In genomic region chr4:83646538-83646937, GRCh38 we compare ENCODE assay signal across 33 cellular contexts.
"Had no signal": no experiment of that assay in that cellular context is flagged by ENCODE, and none has a peak within 500 bp of the region (broad histone marks: within the 10 kb centered on the region; RNA-seq: fewer than 3 reads in every experiment).

No MANE protein-coding gene starts in this region.

- FAIRE-seq: pancreas had no signal

- H3K27me3 ChIP-seq: adrenal gland, ascending aorta, cardiac muscle cell, heart right ventricle, pancreas had no signal

- H3K27ac ChIP-seq: adrenal gland, ascending aorta, cardiac muscle cell, coronary artery, dorsolateral prefrontal cortex, heart right ventricle, left lung, lower lobe of right lung, pancreas, prostate gland, skin epidermis, suprapubic skin, tibial artery, upper lobe of right lung, VCaP had no signal

- ATAC-seq: heart right ventricle; left lung; lower lobe of right lung; naive thymus-derived CD8-positive, alpha-beta T cell; pancreas; sciatic nerve; stimulated activated effector memory CD8-positive, alpha-beta T cell treated with anti-CD3 and anti-CD28 coated beads, Interleukin-12 subunit alpha, Interleukin-12 subunit beta, amount 100 ng/mL, for 72 hours; stimulated activated naive CD8-positive, alpha-beta T cell treated with anti-CD3 and anti-CD28 coated beads, Interleukin-15, amount 100 ng/mL, for 72 hours; upper lobe of right lung had no signal

- H3K4me1 ChIP-seq: adrenal gland, left lung, lower lobe of right lung, pancreas, prostate gland, tibial artery, upper lobe of right lung had no signal

- H3K4me3 ChIP-seq: adrenal gland, ascending aorta, cardiac muscle cell, coronary artery, dorsolateral prefrontal cortex, heart right ventricle, left lung, lower lobe of right lung, pancreas, prostate gland, skin epidermis, suprapubic skin, tibial artery, upper lobe of right lung had no signal

- H3K36me3 ChIP-seq: adrenal gland, ascending aorta, cardiac muscle cell, heart right ventricle, left lung, lower lobe of right lung, pancreas, prostate gland, suprapubic skin, tibial artery, upper lobe of right lung had no signal

- H3K9me3 ChIP-seq: adrenal gland, ascending aorta, heart right ventricle, left lung, lower lobe of right lung, pancreas, prostate gland, suprapubic skin, tibial artery, upper lobe of right lung had no signal

- DNase-seq: activated CD4-positive, alpha-beta T cell treated with anti-CD3 and anti-CD28 coated beads for 4 hours; activated CD4-positive, alpha-beta T cell treated with anti-CD3 and anti-CD28 coated beads, Interleukin-2, amount 50 U/mL, for 48 hours; activated CD8-positive, alpha-beta memory T cell treated with anti-CD3 and anti-CD28 coated beads for 24 hours; activated effector memory CD4-positive, alpha-beta T cell treated with Interleukin-2 at 50 U/mL for 16 hours; activated naive CD4-positive, alpha-beta T cell treated with Interleukin-2 at 50 U/mL for 16 hours; activated naive CD8-positive, alpha-beta T cell treated with anti-CD3 and anti-CD28 coated beads for 36 hours; adrenal gland; dorsolateral prefrontal cortex; effector memory CD4-positive, alpha-beta T cell; erythroblast; foreskin fibroblast; heart right ventricle; left lung; lower lobe of right lung; mesenchymal stem cell; naive thymus-derived CD8-positive, alpha-beta T cell; nucleus accumbens; pancreas; retina; stimulated activated CD4-positive, alpha-beta T cell treated with anti-CD3 and anti-CD28 coated beads, Interleukin-12 subunit alpha, Interleukin-12 subunit beta, amount 100 ng/mL, for 4 hours; stimulated activated CD4-positive, alpha-beta T cell treated with anti-CD3 and anti-CD28 coated beads, Interleukin-4, amount 100 ng/mL, for 1 hour; stimulated activated naive CD8-positive, alpha-beta T cell treated with anti-CD3 and anti-CD28 coated beads, Interleukin-15, amount 100 ng/mL, for 72 hours; tibial artery; upper lobe of right lung had no signal
